In genomic region chr1:226943156-226943555, GRCh38 we compare ENCODE assay signal across 16 cellular contexts. TPM values are rescaled to one million over a fixed set of nuclear protein-coding genes. Genes with fewer than 3 reads are reported as not detected.
DNase-seq lines count a peak whose midpoint lies in the region; ATAC-seq and TF ChIP-seq lines count a peak whose summit lies in the region.
"Had no signal": no experiment of that assay in that cellular context is flagged by ENCODE, and none has a peak within 500 bp of the region (broad histone marks: within the 10 kb centered on the region; RNA-seq: fewer than 3 reads in every experiment).

No MANE protein-coding gene starts in this region.

- no peak for TF ChIP-seq POLR2A in breast epithelium (IDR thresholded peaks at IDR 0.05)
- TF ChIP-seq POLR2A in stomach (IDR thresholded peaks at IDR 0.05): no peak

- no peaks in the 10 kb centered on the region for H3K36me3 Mint-ChIP-seq in MCF 10A (ENCODE audit: insufficient read depth, unreplicated experiment)
- peaks cover 4% of the 10 kb centered on the region for H3K36me3 Mint-ChIP-seq in activated B cell treated with CpG ODN at 0.5 μM for 24 hours (ENCODE audit: low read depth)

- H3F3A ChIP-seq in MM.1S (ENCODE audit: insufficient read depth, low read length): peaks cover 16% of the 10 kb centered on the region

- no peak overlapping the region for H3K9ac ChIP-seq in MM.1S (ENCODE audit: low read length)

- no peak for TF ChIP-seq CTCF in MCF 10A (IDR thresholded peaks at IDR 0.05; ENCODE audit: unreplicated experiment)
- no peak for TF ChIP-seq CTCF in breast epithelium (IDR thresholded peaks at IDR 0.05)
- TF ChIP-seq CTCF in activated B cell treated with CpG ODN at 0.5 μM for 24 hours (IDR thresholded peaks at IDR 0.05): no peak
- no peak for TF ChIP-seq CTCF in stomach (IDR thresholded peaks at IDR 0.05)
- no peak for TF ChIP-seq CTCF in MM.1S (IDR thresholded peaks at IDR 0.05; ENCODE audit: low read length)

- H3K27me3 Mint-ChIP-seq in MCF 10A (ENCODE audit: insufficient read depth, unreplicated experiment) (no peaks in the 10 kb centered on the region), activated B cell treated with CpG ODN at 0.5 μM for 24 hours (no peaks in the 10 kb centered on the region)

- BruUV-seq in MCF 10A (replicated peaks; lab: Mats Ljungman, UMichigan): no TSS peak

- peaks cover 80% of the 10 kb centered on the region for H3K79me2 ChIP-seq in MM.1S (ENCODE audit: low read length)

- H3K27ac ChIP-seq in breast epithelium: no peak overlapping the region
- peak overlapping the region; percentile 77 to 99 (median 88) for H3K27ac ChIP-seq in stomach
- H3K27ac ChIP-seq in MM.1S (ENCODE audit: low read length): no peak overlapping the region
- H3K27ac ChIP-seq: hepatocyte had no signal

- intact Hi-C loops in MCF 10A (cut with micrococcal nuclease) (no loop called here), breast epithelium (cut with DNase I; ENCODE audit: low total_unique reads) (no loop called here), activated B cell treated with CpG ODN at 0.5 μM for 24 hours (cut with micrococcal nuclease) (loop anchor here (5.0 kb wide), 2 partner anchors 206 to 1224 kb away; partner anchors contain the start of genes IBA57 and ITPKB), stomach (cut with DNase I; ENCODE audit: low total_unique reads) (no loop called here)

- H4K20me1 ChIP-seq in MM.1S (ENCODE audit: insufficient read depth, low read length): 0 out of 2 replicates have a peak, but pooled peaks cover 3% of the 10 kb centered on the region

- H3K4me1 Mint-ChIP-seq in MCF 10A (ENCODE audit: insufficient read depth, unreplicated experiment): peaks cover 58% of the 10 kb centered on the region
- H3K4me1 Mint-ChIP-seq in activated B cell treated with CpG ODN at 0.5 μM for 24 hours: peaks cover 63% of the 10 kb centered on the region

- H3K27me3 ChIP-seq in breast epithelium (no peaks in the 10 kb centered on the region), stomach (no peaks in the 10 kb centered on the region), MM.1S (replicated peaks; ENCODE audit: insufficient read depth, low read length) (no peaks in the 10 kb centered on the region)
- H3K27me3 ChIP-seq: hepatocyte had no signal

- peak; percentile 16 for DNase-seq in MCF 10A (ENCODE audit: unreplicated experiment)
- no peak for DNase-seq in breast epithelium (ENCODE audit: low spot score in 2 of 2)
- no peak for DNase-seq in activated B cell treated with CpG ODN at 0.5 μM for 24 hours
- DNase-seq in medulla oblongata (ENCODE audit: extremely low spot score): peak; percentile 4
- DNase-seq in stomach: no peak
- no peak for DNase-seq in NCI-H2171 (lab: John Stamatoyannopoulos, UW)
- DNase-seq in MM.1S: no peak
- DNase-seq: activated gamma-delta T cell treated with Interleukin-2 at 50 U/mL for 16 hours; COR-L47; NCI-H1092 treated with DMSO at 0.1 percent for 48 hours; NCI-H774; stimulated activated naive CD8-positive, alpha-beta T cell treated with anti-CD3 and anti-CD28 coated beads, Interleukin-15, Interleukin-2, amounts not matched to agents 100 U/mL and 50 U/mL, for 24 hours had no signal

- no peak overlapping the region for H2AFZ ChIP-seq in MM.1S (ENCODE audit: low read length)
- H2AFZ ChIP-seq: hepatocyte had no signal

- no peaks in the 10 kb centered on the region for H3K9me2 ChIP-seq in MM.1S (replicated peaks; ENCODE audit: insufficient read depth, low read length)

- CTCF ChIA-PET in MCF 10A (lab: Yijun Ruan, JAX) (interaction anchor here (0.6 kb wide), 2 partner anchors 26 to 41 kb away, joined by 3 to 4 read pairs; no protein-coding TSS in a partner anchor), activated B cell treated with CpG ODN at 0.5 μM for 24 hours (lab: Charles Lee) (no interaction called here)

- no peak for TF ChIP-seq EP300 in stomach (IDR thresholded peaks at IDR 0.05)

- H3K9me3 ChIP-seq in breast epithelium (peaks cover 0 to 4% of the 10 kb centered on the region in 2 donors), stomach (no peaks in the 10 kb centered on the region), MM.1S (replicated peaks; ENCODE audit: insufficient read depth, low read length) (no peaks in the 10 kb centered on the region)

- POLR2A ChIA-PET in MCF 10A (lab: Yijun Ruan, JAX) (interaction anchor here (1.3 to 1.4 kb wide), 2 partner anchors 73 to 373 kb away, joined by 3 to 5 read pairs; no protein-coding TSS in a partner anchor), activated B cell treated with CpG ODN at 0.5 μM for 24 hours (lab: Charles Lee) (interaction anchor here (0.8 to 1.1 kb wide), 2 partner anchors 60 to 535 kb away, joined by 4 to 5 read pairs; partner anchors contain the start of gene PARP1)

- H3K4me3 ChIP-seq in breast epithelium: no peak overlapping the region
- H3K4me3 ChIP-seq in stomach: peak overlapping the region in 1 of 4 donors; percentile 88
- no peak overlapping the region for H3K4me3 ChIP-seq in MM.1S (ENCODE audit: low read length)
- H3K4me3 ChIP-seq: hepatocyte had no signal

- no peak overlapping the region for H3K4me2 ChIP-seq in MM.1S (ENCODE audit: low read depth, low read length)
- H3K4me2 ChIP-seq: hepatocyte had no signal

- peaks cover 3% of the 10 kb centered on the region for H3K9me3 Mint-ChIP-seq in MCF 10A (ENCODE audit: unreplicated experiment)
- peaks cover under 1% of the 10 kb centered on the region for H3K9me3 Mint-ChIP-seq in activated B cell treated with CpG ODN at 0.5 μM for 24 hours

- H3K4me1 ChIP-seq in breast epithelium: peaks cover 0 to 11% of the 10 kb centered on the region in 2 donors
- peaks cover 70 to 85% (median 77%) of the 10 kb centered on the region in 4 donors for H3K4me1 ChIP-seq in stomach
- peaks cover 16% of the 10 kb centered on the region for H3K4me1 ChIP-seq in MM.1S (ENCODE audit: low read length)

- ATAC-seq in activated B cell treated with CpG ODN at 0.5 μM for 24 hours (ENCODE audit: low read depth) (no peak), HG03045 (IDR thresholded peaks at IDR 0.05; ENCODE audit: unreplicated experiment) (no peak)
- ATAC-seq: esophagus mucosa; Panc1; stimulated activated naive CD8-positive, alpha-beta T cell treated with anti-CD3 and anti-CD28 coated beads, Interleukin-15, Interleukin-2, amounts not matched to agents 100 U/mL and 50 U/mL, for 24 hours had no signal

- H3K4me3 Mint-ChIP-seq in MCF 10A (ENCODE audit: unreplicated experiment) (no peak overlapping the region), activated B cell treated with CpG ODN at 0.5 μM for 24 hours (no peak overlapping the region)

- no peaks in the 10 kb centered on the region for H3K36me3 ChIP-seq in breast epithelium
- no peaks in the 10 kb centered on the region for H3K36me3 ChIP-seq in stomach
- H3K36me3 ChIP-seq in MM.1S (replicated peaks; ENCODE audit: insufficient read depth, low read length): no peaks in the 10 kb centered on the region

- WGBS in stomach, 5 donors: 44 to 60% (median 51%) methylated on average over 5 of the region's 5 CpGs

- H3K27ac Mint-ChIP-seq in MCF 10A (ENCODE audit: low read depth, unreplicated experiment) (peak overlapping the region; percentile 1), activated B cell treated with CpG ODN at 0.5 μM for 24 hours (peak overlapping the region; percentile 13)

RNA-seq across cellular contexts. Expression of gene COQ8A, which starts 3.1 kb away (rescaled TPM):
- total RNA-seq in MCF 10A (2022): 22.1 and 26.4 TPM in 2 replicates
- total RNA-seq in breast epithelium: 100 to 1,000 TPM in 1 of 3 donors, 10 to 100 TPM in 2; 51.8 to 307 (median 60.6) TPM
- 24.7 and 28.5 TPM in 2 replicates for total RNA-seq in activated B cell treated with CpG ODN at 0.5 μM for 24 hours
- total RNA-seq in stomach: 100 to 1,000 TPM in 2 of 5 donors, 10 to 100 TPM in 3; 26.4 to 384 (median 91.7) TPM
- 10 to 100 TPM; 51.6 to 66.4 (median 61.9) TPM for polyA plus RNA-seq in stomach

Comparison
In these comparisons a context has a peak if more than half of its experiments do, and no peak if none do; other contexts are left out.
1. DNase-seq: peak in MCF 10A (single experiment) and medulla oblongata (single experiment); none in breast epithelium (0 of 2), activated B cell treated with CpG ODN at 0.5 μM for 24 hours (single experiment), stomach (single experiment), NCI-H2171 (single experiment) and MM.1S (single experiment).
2. H3K27ac ChIP-seq: peak in stomach (5 of 5); none in breast epithelium (0 of 2) and MM.1S (single experiment).